In genomic region chr5:14737309-14737708, GRCh38 we compare ENCODE assay signal across 19 cellular contexts.
A peak's percentile ranks its signal among the peaks of the same experiment; 100 is the strongest.
DNase-seq lines count a peak whose midpoint lies in the region; ATAC-seq and TF ChIP-seq lines count a peak whose summit lies in the region.
"Had no signal": no experiment of that assay in that cellular context is flagged by ENCODE, and none has a peak within 500 bp of the region (broad histone marks: within the 10 kb centered on the region; RNA-seq: fewer than 3 reads in every experiment).

No MANE protein-coding gene starts in this region.

- peak overlapping the region; percentile 45 for H3K27ac ChIP-seq in KOPT-K1 (ENCODE audit: low read depth, low read length, poor library complexity, severe bottlenecking)
- H3K27ac ChIP-seq in Panc1 (ENCODE audit: low read length), result no peak overlapping the region
- H3K27ac ChIP-seq in gastrocnemius medialis, result peak overlapping the region; percentile 23 to 75 (median 61)
- H3K27ac ChIP-seq: SK-N-MC had no signal

- no TSS peak for BruUV-seq in Panc1 (replicated peaks; lab: Mats Ljungman, UMichigan)

- no peak for TF ChIP-seq POLR2A in gastrocnemius medialis (IDR thresholded peaks at IDR 0.05)

- DNase-seq in Panc1 (ENCODE audit: low read depth, low spot score), result no peak
- no peak for DNase-seq in left ventricle myocardium superior
- DNase-seq in gastrocnemius medialis, result peak; percentile 55 to 74
- DNase-seq in inferior parietal cortex (ENCODE audit: extremely low spot score), result no peak
- no peak for DNase-seq in activated CD4-positive, alpha-beta T cell treated with anti-CD3 and anti-CD28 coated beads, Interleukin-2, amount 10 ng/mL, durations not matched to agents 24 days and 14 days
- DNase-seq: ACHN; AML-193; DMS79 treated with DMSO at 0.1 percent for 48 hours; HFFc6; Karpas-422; NCI-H1105 treated with DMSO at 0.1 percent for 48 hours; NCI-H1694; NCI-H2081 treated with DMSO at 0.1 percent for 48 hours; NCI-H748 treated with DMSO at 0.1 percent for 48 hours; NK-92 treated with Interleukin-12 subunit alpha and Interleukin-12 subunit beta, amount 100 ng/mL, for 24 hours; SHP77 had no signal

- no peaks in the 10 kb centered on the region for H3K9me3 Mint-ChIP-seq in activated CD4-positive, alpha-beta T cell treated with anti-CD3 and anti-CD28 coated beads, Interleukin-2, amount 10 ng/mL, durations not matched to agents 24 days and 14 days
- H3K9me3 Mint-ChIP-seq: HFFc6 had no signal

- no peak overlapping the region for H3K4me3 ChIP-seq in Panc1 (ENCODE audit: low read depth in 2 of 2, low read length in 2 of 2)
- no peak overlapping the region for H3K4me3 ChIP-seq in gastrocnemius medialis
- H3K4me3 ChIP-seq: SK-N-MC had no signal

- CTCF ChIA-PET in Panc1 (lab: Charles Lee), result no interaction called here

- peaks cover 5% of the 10 kb centered on the region for H3K36me3 Mint-ChIP-seq in activated CD4-positive, alpha-beta T cell treated with anti-CD3 and anti-CD28 coated beads, Interleukin-2, amount 10 ng/mL, durations not matched to agents 24 days and 14 days (ENCODE audit: low read depth)

- in situ Hi-C loops in Panc1 (cut with HindIII; ENCODE audit: low pct_unique_long_range_greater_than_20kb, low sequenced_read_pairs), result no loop called here
- in situ Hi-C loops in gastrocnemius medialis (cut with MboI; ENCODE audit: low sequenced_read_pairs in 4 of 4), result loop anchor here in 2 of 4 donors (25.0 kb wide), 1 partner anchor 125 kb away; the partner anchor contains the start of gene ANKH (in 2 of the 2)

- H3K9me3 ChIP-seq in KOPT-K1 (ENCODE audit: insufficient read depth, low read length, poor library complexity, severe bottlenecking) (no peaks in the 10 kb centered on the region), Panc1 (ENCODE audit: control insufficient read depth, insufficient read depth, low read depth, low read length) (no peaks in the 10 kb centered on the region), gastrocnemius medialis (no peaks in the 10 kb centered on the region)

- H3K36me3 ChIP-seq in KOPT-K1 (ENCODE audit: insufficient read depth, low read length), result no peaks in the 10 kb centered on the region
- no peaks in the 10 kb centered on the region for H3K36me3 ChIP-seq in Panc1 (ENCODE audit: control insufficient read depth, insufficient read depth, low read length)
- H3K36me3 ChIP-seq in gastrocnemius medialis, result peaks cover 0 to 16% of the 10 kb centered on the region in 2 donors

- H3K27me3 ChIP-seq in Panc1 (ENCODE audit: control insufficient read depth, insufficient read depth, low read length) (no peaks in the 10 kb centered on the region), gastrocnemius medialis (no peaks in the 10 kb centered on the region)

- no peaks in the 10 kb centered on the region for H3K4me1 ChIP-seq in Panc1 (ENCODE audit: control insufficient read depth, insufficient read depth, low read length)
- peaks cover 28 to 31% of the 10 kb centered on the region in 2 donors for H3K4me1 ChIP-seq in gastrocnemius medialis

- no peak overlapping the region for H3K4me3 Mint-ChIP-seq in activated CD4-positive, alpha-beta T cell treated with anti-CD3 and anti-CD28 coated beads, Interleukin-2, amount 10 ng/mL, durations not matched to agents 24 days and 14 days
- H3K4me3 Mint-ChIP-seq: HFFc6 had no signal

- no peaks in the 10 kb centered on the region for H3K27me3 Mint-ChIP-seq in activated CD4-positive, alpha-beta T cell treated with anti-CD3 and anti-CD28 coated beads, Interleukin-2, amount 10 ng/mL, durations not matched to agents 24 days and 14 days

- intact Hi-C loops in Panc1 (cut with micrococcal nuclease; ENCODE audit: unreplicated experiment) (no loop called here), left ventricle myocardium superior (cut with micrococcal nuclease) (no loop called here), gastrocnemius medialis (cut with DNase I; ENCODE audit: low total_unique reads) (no loop called here)
- intact Hi-C loops in activated CD4-positive, alpha-beta T cell treated with anti-CD3 and anti-CD28 coated beads, Interleukin-2, amount 10 ng/mL, durations not matched to agents 24 days and 14 days (cut with micrococcal nuclease), result no loop called here

- H3K4me1 Mint-ChIP-seq in activated CD4-positive, alpha-beta T cell treated with anti-CD3 and anti-CD28 coated beads, Interleukin-2, amount 10 ng/mL, durations not matched to agents 24 days and 14 days, result no peaks in the 10 kb centered on the region

- POLR2A ChIA-PET in Panc1 (lab: Charles Lee), result no interaction called here

- TF ChIP-seq CTCF in Panc1 (IDR thresholded peaks at IDR 0.05), result no peak
- TF ChIP-seq CTCF in gastrocnemius medialis (IDR thresholded peaks at IDR 0.05 in 4 of 5, conservative IDR thresholded peaks at IDR 0.05 in 1 of 5), result no peak

- H3K27ac Mint-ChIP-seq in activated CD4-positive, alpha-beta T cell treated with anti-CD3 and anti-CD28 coated beads, Interleukin-2, amount 10 ng/mL, durations not matched to agents 24 days and 14 days, result no peak overlapping the region
- H3K27ac Mint-ChIP-seq: HFFc6 had no signal

- ATAC-seq in Panc1 (peak; percentile 33; the same call in 1 of the 2 replicates), left ventricle myocardium superior (peak; percentile 65), gastrocnemius medialis (peak; percentile 80 to 88), HG02623 (IDR thresholded peaks at IDR 0.05; ENCODE audit: unreplicated experiment) (no peak)

Comparison
In these comparisons a context has a peak if more than half of its experiments do, and no peak if none do; other contexts are left out.
1. DNase-seq: peak in gastrocnemius medialis (2 of 2); none in Panc1 (single experiment), left ventricle myocardium superior (single experiment), inferior parietal cortex (single experiment) and activated CD4-positive, alpha-beta T cell treated with anti-CD3 and anti-CD28 coated beads, Interleukin-2, amount 10 ng/mL, durations not matched to agents 24 days and 14 days (single experiment).